Comparison of ENCODE assay signal across 15 cellular contexts in the genomic region with DNA sequence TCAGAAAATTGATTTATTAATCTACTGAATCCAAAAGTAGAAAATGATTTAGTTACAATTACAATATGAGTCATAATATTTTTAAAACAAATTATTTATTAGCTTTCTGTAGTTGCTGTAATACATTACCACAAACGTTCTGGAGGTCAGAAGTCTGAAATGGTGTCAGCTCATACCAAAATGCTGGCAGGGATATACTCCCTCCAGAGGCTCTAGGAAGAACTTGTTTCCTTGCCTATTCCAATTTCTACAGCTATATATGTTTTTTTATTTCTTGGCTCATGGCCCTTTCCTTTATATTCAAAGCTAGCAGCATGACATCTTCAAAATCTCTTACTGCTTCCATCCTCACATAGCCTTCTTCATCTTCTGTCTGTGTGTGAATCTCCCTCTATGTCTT.
"Had no signal": no experiment of that assay in that cellular context is flagged by ENCODE, and none has a peak within 500 bp of the region (broad histone marks: within the 10 kb centered on the region; RNA-seq: fewer than 3 reads in every experiment).

No MANE protein-coding gene starts in this region.

- H3K9me3 ChIP-seq: body of pancreas, gastroesophageal sphincter, ovary, transverse colon had no signal

- H3K4me1 Mint-ChIP-seq: activated B cell treated with CpG ODN at 0.5 μM for 24 hours; activated CD4-positive, alpha-beta T cell treated with anti-CD3 and anti-CD28 coated beads, Interleukin-2, amount 10 ng/mL, durations not matched to agents 24 days and 14 days had no signal

- H3K27me3 ChIP-seq: body of pancreas, gastroesophageal sphincter, ovary, transverse colon had no signal

- H3K27me3 Mint-ChIP-seq: activated B cell treated with CpG ODN at 0.5 μM for 24 hours; activated CD4-positive, alpha-beta T cell treated with anti-CD3 and anti-CD28 coated beads, Interleukin-2, amount 10 ng/mL, durations not matched to agents 24 days and 14 days; activated naive CD8-positive, alpha-beta T cell had no signal

- ATAC-seq: body of pancreas; gastroesophageal sphincter; left lobe of liver; stimulated activated naive CD8-positive, alpha-beta T cell treated with anti-CD3 and anti-CD28 coated beads, Interleukin-15, Interleukin-2, amounts not matched to agents 100 U/mL and 50 U/mL, for 24 hours had no signal

- H3K27ac ChIP-seq: body of pancreas, gastroesophageal sphincter, ovary, transverse colon had no signal

- H3K4me3 ChIP-seq: body of pancreas, gastroesophageal sphincter, ovary, transverse colon had no signal

- H3K36me3 ChIP-seq: gastroesophageal sphincter, ovary, transverse colon had no signal

- H3K36me3 Mint-ChIP-seq: activated naive CD8-positive, alpha-beta T cell had no signal

- H3K4me3 Mint-ChIP-seq: activated B cell treated with CpG ODN at 0.5 μM for 24 hours; activated CD4-positive, alpha-beta T cell treated with anti-CD3 and anti-CD28 coated beads, Interleukin-2, amount 10 ng/mL, durations not matched to agents 24 days and 14 days; activated naive CD8-positive, alpha-beta T cell had no signal

- DNase-seq: activated B cell treated with CpG ODN at 0.5 μM for 24 hours; activated CD4-positive, alpha-beta T cell treated with anti-CD3 and anti-CD28 coated beads, Interleukin-2, amount 10 ng/mL, durations not matched to agents 24 days and 14 days; activated CD8-positive, alpha-beta memory T cell treated with anti-CD3 and anti-CD28 coated beads for 24 hours; activated gamma-delta T cell treated with Interleukin-2 at 50 U/mL for 16 hours; amygdala; body of pancreas; caudate nucleus; ovary; stimulated activated CD4-positive, alpha-beta T cell treated with anti-CD3 and anti-CD28 coated beads, Interleukin-15, amount 100 ng/mL, for 24 hours; stimulated activated CD4-positive, alpha-beta T cell treated with anti-CD3 and anti-CD28 coated beads, Interleukin-4, amount 100 ng/mL, for 1 hour; stimulated activated naive CD8-positive, alpha-beta T cell treated with anti-CD3 and anti-CD28 coated beads, Interleukin-15, Interleukin-2, amounts not matched to agents 100 U/mL and 50 U/mL, for 24 hours; transverse colon had no signal

- H3K27ac Mint-ChIP-seq: activated B cell treated with CpG ODN at 0.5 μM for 24 hours; activated CD4-positive, alpha-beta T cell treated with anti-CD3 and anti-CD28 coated beads, Interleukin-2, amount 10 ng/mL, durations not matched to agents 24 days and 14 days; activated naive CD8-positive, alpha-beta T cell had no signal

- H3K4me1 ChIP-seq: body of pancreas, gastroesophageal sphincter, transverse colon had no signal
